In the genomic region with DNA sequence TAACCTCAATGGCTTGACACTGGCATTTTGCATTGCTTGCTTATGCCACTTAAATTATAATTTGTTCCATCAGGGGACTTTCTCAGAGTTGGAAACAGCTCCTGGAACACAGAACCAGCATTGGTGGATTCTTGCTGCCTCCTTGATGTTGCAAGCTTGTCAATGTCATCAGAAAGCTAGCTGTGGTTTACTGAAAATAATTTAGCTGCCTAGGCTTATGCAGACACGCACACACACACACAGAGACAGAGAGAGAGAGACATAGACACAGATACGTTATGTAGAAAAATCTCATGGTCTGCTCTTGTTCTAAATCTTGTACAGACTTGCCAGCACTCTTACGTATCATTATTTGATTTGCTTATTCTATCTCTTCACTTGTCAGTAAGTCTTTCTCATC, we compare ENCODE assay signal across 16 cellular contexts.
DNase-seq lines count a peak whose midpoint lies in the region; ATAC-seq and TF ChIP-seq lines count a peak whose summit lies in the region.
"Had no signal": no experiment of that assay in that cellular context is flagged by ENCODE, and none has a peak within 500 bp of the region (broad histone marks: within the 10 kb centered on the region; RNA-seq: fewer than 3 reads in every experiment).

No MANE protein-coding gene starts in this region.

- no peaks in the 10 kb centered on the region for H3K79me2 ChIP-seq in mammary epithelial cell (ENCODE audit: insufficient read depth, low read length)

- no peaks in the 10 kb centered on the region for H3K9me3 Mint-ChIP-seq in activated CD4-positive, alpha-beta T cell treated with anti-CD3 and anti-CD28 coated beads for 36 hours (ENCODE audit: low read depth)
- H3K9me3 Mint-ChIP-seq: activated T-cell treated with anti-CD3 and anti-CD28 coated beads, Interleukin-2, amount 50 U/mL, for 72 hours; T-cell had no signal

- H3K27me3 ChIP-seq in mammary epithelial cell (ENCODE audit: insufficient read depth, low read length): no peaks in the 10 kb centered on the region
- H3K27me3 ChIP-seq: BLaER1 treated with 17β-estradiol and CSF1 and Interleukin-3, amounts not matched to agents 10 nM and 100 nM had no signal

- H4K20me1 ChIP-seq in mammary epithelial cell (ENCODE audit: insufficient read depth, low read length): no peaks in the 10 kb centered on the region
- H4K20me1 ChIP-seq: BLaER1 treated with 17β-estradiol and CSF1 and Interleukin-3, amounts not matched to agents 10 nM and 100 nM had no signal

- H3K27ac Mint-ChIP-seq in activated CD4-positive, alpha-beta T cell treated with anti-CD3 and anti-CD28 coated beads for 36 hours: no peak overlapping the region
- H3K27ac Mint-ChIP-seq: activated T-cell treated with anti-CD3 and anti-CD28 coated beads, Interleukin-2, amount 50 U/mL, for 72 hours; T-cell had no signal

- 53% methylated on average over 3 of the region's 3 CpGs for WGBS in mammary epithelial cell (ENCODE audit: low coverage, missing lambda C conversion rate)

- no peaks in the 10 kb centered on the region for H3K9me3 ChIP-seq in mammary epithelial cell (replicated peaks; ENCODE audit: insufficient read depth, low read length)
- H3K9me3 ChIP-seq: BLaER1 treated with 17β-estradiol and CSF1 and Interleukin-3, amounts not matched to agents 10 nM and 100 nM; HAP-1 had no signal

- peak; percentile 68 for DNase-seq in AG20443 (ENCODE audit: low spot score)
- peak; percentile 48 for DNase-seq in NCI-H1105 (lab: John Stamatoyannopoulos, UW)
- peak; percentile 74 for DNase-seq in mammary epithelial cell
- peak; percentile 73 for DNase-seq in myocyte (ENCODE audit: low read depth)
- no peak for DNase-seq in CD1c-positive myeloid dendritic cell (ENCODE audit: extremely low spot score)
- DNase-seq in activated CD4-positive, alpha-beta T cell treated with anti-CD3 and anti-CD28 coated beads for 36 hours: no peak
- no peak for DNase-seq in EL
- DNase-seq: activated CD4-positive, alpha-beta T cell treated with anti-CD3 and anti-CD28 coated beads for 1 hour; activated T-cell treated with anti-CD3 and anti-CD28 coated beads, Interleukin-2, amount 50 U/mL, for 72 hours; effector CD8-positive, alpha-beta T cell; stimulated activated CD4-positive, alpha-beta T cell treated with anti-CD3 and anti-CD28 coated beads, Interleukin-2, amount 100 ng/mL, for 24 hours; T-cell had no signal

- CTCF ChIA-PET in mammary epithelial cell (lab: Charles Lee; ENCODE audit: low non-redundant PET): interaction anchor here (0.6 kb wide), 1 partner anchor 911 kb away, joined by 17 read pairs; no protein-coding TSS in a partner anchor
- CTCF ChIA-PET in activated CD4-positive, alpha-beta T cell treated with anti-CD3 and anti-CD28 coated beads for 36 hours (lab: Charles Lee): no interaction called here

- POLR2A ChIA-PET in activated CD4-positive, alpha-beta T cell treated with anti-CD3 and anti-CD28 coated beads for 36 hours (lab: Charles Lee): no interaction called here

- no peak overlapping the region for H3K27ac ChIP-seq in mammary epithelial cell (ENCODE audit: insufficient read depth, low read depth, low read length)
- H3K27ac ChIP-seq: BLaER1 treated with 17β-estradiol and CSF1 and Interleukin-3, amounts not matched to agents 10 nM and 100 nM; HL-60 had no signal

- H3K4me3 Mint-ChIP-seq in activated CD4-positive, alpha-beta T cell treated with anti-CD3 and anti-CD28 coated beads for 36 hours: no peak overlapping the region
- H3K4me3 Mint-ChIP-seq: activated T-cell treated with anti-CD3 and anti-CD28 coated beads, Interleukin-2, amount 50 U/mL, for 72 hours; T-cell had no signal

- no peaks in the 10 kb centered on the region for H3K27me3 Mint-ChIP-seq in activated CD4-positive, alpha-beta T cell treated with anti-CD3 and anti-CD28 coated beads for 36 hours

- BruUV-seq in mammary epithelial cell (replicated peaks; lab: Mats Ljungman, UMichigan): no TSS peak

- H3K4me3 ChIP-seq in mammary epithelial cell (replicated peaks in 1 of 3; ENCODE audit: insufficient read depth in 1 of 3, low read depth in 2 of 3, low read length in 3 of 3): no peak overlapping the region
- H3K4me3 ChIP-seq: BLaER1 treated with 17β-estradiol and CSF1 and Interleukin-3, amounts not matched to agents 10 nM and 100 nM; HAP-1 had no signal

- no peaks in the 10 kb centered on the region for H3K4me1 Mint-ChIP-seq in activated CD4-positive, alpha-beta T cell treated with anti-CD3 and anti-CD28 coated beads for 36 hours
- H3K4me1 Mint-ChIP-seq: T-cell had no signal

- peaks cover 15% of the 10 kb centered on the region for H3K4me1 ChIP-seq in mammary epithelial cell (ENCODE audit: insufficient read depth, low read length)
- H3K4me1 ChIP-seq: HAP-1 had no signal

- H3K4me2 ChIP-seq in mammary epithelial cell (ENCODE audit: insufficient read depth, low read depth, low read length): no peak overlapping the region
- H3K4me2 ChIP-seq: BLaER1 treated with 17β-estradiol and CSF1 and Interleukin-3, amounts not matched to agents 10 nM and 100 nM had no signal

- intact Hi-C loops in mammary epithelial cell (cut with micrococcal nuclease): no loop called here
- intact Hi-C loops in activated CD4-positive, alpha-beta T cell treated with anti-CD3 and anti-CD28 coated beads for 36 hours (cut with DNase I, micrococcal nuclease): no loop called here

- no peak for TF ChIP-seq CTCF in mammary epithelial cell (conservative IDR thresholded peaks at IDR 0.05 in 1 of 2, IDR thresholded peaks at IDR 0.05 in 1 of 2; ENCODE audit: extremely low read depth in 1 of 2, insufficient read depth in 1 of 2, low read depth in 1 of 2, low read length in 2 of 2)

- ATAC-seq in GM21723 (IDR thresholded peaks at IDR 0.05; ENCODE audit: unreplicated experiment): no peak
- ATAC-seq in activated CD4-positive, alpha-beta T cell treated with anti-CD3 and anti-CD28 coated beads for 36 hours: no peak
- ATAC-seq: activated T-cell treated with anti-CD3 and anti-CD28 coated beads, Interleukin-2, amount 50 U/mL, for 72 hours; T-cell had no signal

- H3K36me3 Mint-ChIP-seq in activated CD4-positive, alpha-beta T cell treated with anti-CD3 and anti-CD28 coated beads for 36 hours (ENCODE audit: low read depth): no peaks in the 10 kb centered on the region
- H3K36me3 Mint-ChIP-seq: T-cell had no signal

- H3K36me3 ChIP-seq in mammary epithelial cell (ENCODE audit: insufficient read depth, low read length): no peaks in the 10 kb centered on the region
- H3K36me3 ChIP-seq: BLaER1 treated with 17β-estradiol and CSF1 and Interleukin-3, amounts not matched to agents 10 nM and 100 nM; HAP-1 had no signal

- dilution Hi-C loops in mammary epithelial cell (cut with HindIII; ENCODE audit: low sequenced_read_pairs): no loop called here

- H3K9ac ChIP-seq in mammary epithelial cell (ENCODE audit: insufficient read depth, low read length): no peak overlapping the region
- H3K9ac ChIP-seq: BLaER1 treated with 17β-estradiol and CSF1 and Interleukin-3, amounts not matched to agents 10 nM and 100 nM had no signal

- in situ Hi-C loops in mammary epithelial cell (cut with MboI; ENCODE audit: low sequenced_read_pairs in 2 of 2): no loop called here

- no peak overlapping the region for H2AFZ ChIP-seq in mammary epithelial cell (ENCODE audit: low read depth, low read length)

Comparison
In these comparisons a context has a peak if more than half of its experiments do, and no peak if none do; other contexts are left out.
1. DNase-seq: peak in AG20443 (single experiment), NCI-H1105 (single experiment), mammary epithelial cell (single experiment) and myocyte (single experiment); none in CD1c-positive myeloid dendritic cell (single experiment), activated CD4-positive, alpha-beta T cell treated with anti-CD3 and anti-CD28 coated beads for 36 hours (single experiment) and EL (single experiment).